Comparison of ENCODE assay signal across 9 cellular contexts in the genomic region with DNA sequence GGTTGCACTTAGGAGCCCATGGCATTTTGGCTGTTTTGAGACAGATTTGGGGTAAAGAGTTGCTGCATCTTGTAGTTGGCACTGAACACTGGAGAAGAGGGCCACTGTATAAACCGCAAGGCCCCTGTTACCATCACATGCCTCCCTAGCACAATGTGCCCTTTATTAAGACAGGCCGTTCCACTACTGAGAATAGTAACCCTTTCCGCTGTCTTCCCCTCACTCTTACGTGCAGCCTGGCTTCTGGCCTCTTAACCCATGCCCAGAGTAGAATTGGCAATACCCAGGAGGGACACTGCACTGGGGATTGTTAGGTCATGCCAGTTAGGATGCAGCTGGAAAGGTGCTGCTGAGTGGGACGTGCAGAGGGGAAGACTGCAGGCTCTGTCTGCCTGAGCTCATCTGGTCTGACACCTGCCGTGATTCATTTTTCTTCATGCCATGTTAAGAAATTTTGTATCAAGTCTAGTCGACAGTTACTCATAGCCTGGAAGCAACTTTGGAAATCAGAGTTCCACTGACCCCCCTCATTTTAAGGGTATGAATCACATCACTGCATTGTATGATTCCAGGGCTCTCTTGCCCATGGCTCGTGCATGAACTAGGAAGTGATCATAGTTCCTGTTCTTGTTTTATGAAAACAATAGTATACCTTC.
DNase-seq lines count a peak whose midpoint lies in the region; ATAC-seq, FAIRE-seq and TF ChIP-seq lines count a peak whose summit lies in the region.
"Had no signal": no experiment of that assay in that cellular context is flagged by ENCODE, and none has a peak within 500 bp of the region (broad histone marks: within the 10 kb centered on the region; RNA-seq: fewer than 3 reads in every experiment).

No MANE protein-coding gene starts in this region.

- H3K27ac ChIP-seq in adrenal gland (peak overlapping the region; percentile 4 to 95 (median 69)), pancreas (peak overlapping the region in 2 of 4 donors; percentile 67 to 73), Karpas-422 (ENCODE audit: low read length) (no peak overlapping the region)

- ATAC-seq in pancreas, result peak; percentile 21 to 59 (median 33)
- no peak for ATAC-seq in GM18870 (IDR thresholded peaks at IDR 0.05; ENCODE audit: unreplicated experiment)

- H3K4me1 ChIP-seq in adrenal gland (replicated peaks in 1 of 2) (peaks cover 13 to 49% of the 10 kb centered on the region in 2 donors), pancreas (peaks cover 3 to 16% (median 8%) of the 10 kb centered on the region in 3 donors), Karpas-422 (ENCODE audit: low read length) (peaks cover 42% of the 10 kb centered on the region)

- H3K79me2 ChIP-seq in Karpas-422 (ENCODE audit: low read length), result peaks cover 18% of the 10 kb centered on the region

- TF ChIP-seq CTCF in adrenal gland (IDR thresholded peaks at IDR 0.05) (no peak), pancreas (IDR thresholded peaks at IDR 0.05) (no peak)

- H3K27me3 ChIP-seq in adrenal gland, result no peaks in the 10 kb centered on the region
- no peaks in the 10 kb centered on the region for H3K27me3 ChIP-seq in pancreas
- no peaks in the 10 kb centered on the region for H3K27me3 ChIP-seq in Karpas-422 (ENCODE audit: low read length)

- no peak overlapping the region for H2AFZ ChIP-seq in Karpas-422 (ENCODE audit: low read length)

- no peaks in the 10 kb centered on the region for H3K9me2 ChIP-seq in Karpas-422 (replicated peaks; ENCODE audit: insufficient read depth, low read length)

- no peaks in the 10 kb centered on the region for H3K36me3 ChIP-seq in adrenal gland (replicated peaks in 1 of 2)
- H3K36me3 ChIP-seq in pancreas, result no peaks in the 10 kb centered on the region
- no peaks in the 10 kb centered on the region for H3K36me3 ChIP-seq in Karpas-422 (ENCODE audit: insufficient read depth, low read length)

- H3K4me2 ChIP-seq in Karpas-422 (ENCODE audit: low read depth, low read length, poor library complexity, severe bottlenecking), result no peak overlapping the region

- peak overlapping the region in 1 of 4 donors; percentile 21 for H3K4me3 ChIP-seq in adrenal gland
- H3K4me3 ChIP-seq in pancreas, result no peak overlapping the region
- H3K4me3 ChIP-seq in Karpas-422 (ENCODE audit: low read length), result no peak overlapping the region

- no peaks in the 10 kb centered on the region; the same call in 1 of the 2 replicates for H4K20me1 ChIP-seq in Karpas-422 (ENCODE audit: insufficient read depth, low read depth, low read length)

- 45 to 57% (median 49%) methylated on average over 5 to 8 of the region's 8 CpGs for WGBS in adrenal gland, 4 donors
- 57 to 68% methylated on average over 8 of the region's 8 CpGs for WGBS in pancreas, 2 donors

- peak in 1 of 2 donors; percentile 21 for TF ChIP-seq POLR2A in adrenal gland (IDR thresholded peaks at IDR 0.05)

- intact Hi-C loops in adrenal gland (cut with DNase I) (no loop called here), head of caudate nucleus (cut with DNase I) (loop anchor here (5.0 kb wide), 1 partner anchor 77 kb away; no protein-coding TSS in a partner anchor), pancreas (cut with DNase I) (no loop called here)

- H3K9me3 ChIP-seq in adrenal gland (replicated peaks in 1 of 3) (no peaks in the 10 kb centered on the region), pancreas (no peaks in the 10 kb centered on the region), Karpas-422 (ENCODE audit: low read length) (no peaks in the 10 kb centered on the region)

- H3K9ac ChIP-seq in Karpas-422 (ENCODE audit: low read length), result no peak overlapping the region

- peak; percentile 63 for DNase-seq in AG20443 (ENCODE audit: low spot score)
- peak in 3 of 7 donors; percentile 12 to 24 (median 22) for DNase-seq in adrenal gland
- peak in 40 of 42 donors; percentile 33 to 91 (median 75) for DNase-seq in head of caudate nucleus
- no peak for DNase-seq in pancreas
- no peak for DNase-seq in Karpas-422
- DNase-seq in OCI-M2 (lab: John Stamatoyannopoulos, UW; ENCODE audit: unreplicated experiment), result no peak
- DNase-seq in iPS-NIHi7 (ENCODE audit: extremely low spot score), result no peak
- DNase-seq: DND-41 had no signal

- FAIRE-seq in pancreas (lab: Jason Lieb, UNC), result no peak

Comparison
In these comparisons a context has a peak if more than half of its experiments do, and no peak if none do; other contexts are left out.
1. DNase-seq: peak in AG20443 (single experiment) and head of caudate nucleus (40 of 42); none in pancreas (0 of 6), Karpas-422 (single experiment), OCI-M2 (single experiment) and iPS-NIHi7 (single experiment).